27 cellular contexts compared by ENCODE assay signal in the genomic region with DNA sequence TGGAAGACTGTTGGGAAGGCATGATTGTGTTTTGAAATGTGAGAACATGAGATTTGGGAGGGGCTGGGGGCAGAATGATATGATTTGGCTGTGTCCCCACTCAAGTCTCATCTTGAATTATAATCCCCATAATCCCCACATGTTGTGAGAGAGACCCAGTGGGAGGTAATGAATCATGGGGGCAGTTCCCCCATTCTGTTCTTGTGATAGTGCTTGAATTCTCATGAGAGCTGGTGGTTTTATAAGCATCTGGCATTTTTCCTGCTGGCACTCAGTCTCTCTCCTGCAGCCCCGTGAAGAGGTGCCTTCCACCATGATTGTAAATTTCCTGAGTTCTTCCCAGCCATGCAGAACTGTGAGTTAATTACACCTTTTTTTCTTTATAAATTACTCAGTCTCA.
"Had no signal": no experiment of that assay in that cellular context is flagged by ENCODE, and none has a peak within 500 bp of the region (broad histone marks: within the 10 kb centered on the region; RNA-seq: fewer than 3 reads in every experiment).

No MANE protein-coding gene starts in this region.

- H3K36me3 ChIP-seq: colonic mucosa, esophagus muscularis mucosa, gastrocnemius medialis, lower lobe of right lung, neutrophil, pancreas, right lobe of liver, spleen, tibial nerve, upper lobe of left lung had no signal

- H3K9me3 ChIP-seq: colonic mucosa, esophagus muscularis mucosa, gastrocnemius medialis, lower lobe of right lung, neutrophil, pancreas, right lobe of liver, testis, upper lobe of left lung had no signal

- H3K27me3 Mint-ChIP-seq: dendritic cell treated with granulocyte-macrophage colony-stimulating factor and Interleukin-4, amounts not matched to agents 40 ng/mL and 50 ng/mL, for 4 days; natural killer cell treated with Interleukin-12 subunit alpha and Interleukin-12 subunit beta and Interleukin-15 and Interleukin-18, amount 100 ng/mL, for 72 hours; stimulated activated memory B cell treated with anti-CD40 and anti-IgM and Interleukin-4, amounts not matched to agents 10 μg/mL and 1 μg/mL and 100 μg/mL, for 72 hours had no signal

- H3K27ac ChIP-seq: colonic mucosa, esophagus muscularis mucosa, gastrocnemius medialis, lower lobe of right lung, neutrophil, pancreas, right lobe of liver, skin epidermis, spleen, testis, tibial nerve, upper lobe of left lung had no signal

- DNase-seq: colonic mucosa; effector CD8-positive, alpha-beta T cell; endodermal cell; foreskin fibroblast; gastrocnemius medialis; head of caudate nucleus; left ventricle myocardium superior; lower lobe of right lung; pancreas; right lobe of liver; stimulated activated CD4-positive, alpha-beta T cell treated with anti-CD3 and anti-CD28 coated beads, Interleukin-4, amount 100 ng/mL, for 4 hours; stimulated activated naive CD8-positive, alpha-beta T cell treated with anti-CD3 and anti-CD28 coated beads, Interleukin-15, Interleukin-2, amounts not matched to agents 100 U/mL and 50 U/mL, for 24 hours; substantia nigra; testis; upper lobe of left lung had no signal

- ATAC-seq: gastrocnemius medialis; left ventricle myocardium superior; lower lobe of right lung; natural killer cell treated with Interleukin-12 subunit alpha and Interleukin-12 subunit beta and Interleukin-15 and Interleukin-18, amount 100 ng/mL, for 72 hours; pancreas; right lobe of liver; stimulated activated memory B cell treated with anti-CD40 and anti-IgM and Interleukin-4, amounts not matched to agents 10 μg/mL and 1 μg/mL and 100 μg/mL, for 72 hours; stimulated activated naive CD8-positive, alpha-beta T cell treated with anti-CD3 and anti-CD28 coated beads, Interleukin-15, Interleukin-2, amounts not matched to agents 100 U/mL and 50 U/mL, for 24 hours had no signal

- FAIRE-seq: endothelial cell of umbilical vein, keratinocyte, pancreas, urothelium cell line had no signal

- H3K27ac Mint-ChIP-seq: dendritic cell treated with granulocyte-macrophage colony-stimulating factor and Interleukin-4, amounts not matched to agents 40 ng/mL and 50 ng/mL, for 4 days; endodermal cell; natural killer cell treated with Interleukin-12 subunit alpha and Interleukin-12 subunit beta and Interleukin-15 and Interleukin-18, amount 100 ng/mL, for 72 hours; stimulated activated memory B cell treated with anti-CD40 and anti-IgM and Interleukin-4, amounts not matched to agents 10 μg/mL and 1 μg/mL and 100 μg/mL, for 72 hours had no signal

- H3K4me1 Mint-ChIP-seq: endodermal cell; neural crest cell; stimulated activated memory B cell treated with anti-CD40 and anti-IgM and Interleukin-4, amounts not matched to agents 10 μg/mL and 1 μg/mL and 100 μg/mL, for 72 hours had no signal

- H3K4me3 Mint-ChIP-seq: dendritic cell treated with granulocyte-macrophage colony-stimulating factor and Interleukin-4, amounts not matched to agents 40 ng/mL and 50 ng/mL, for 4 days; endodermal cell; natural killer cell treated with Interleukin-12 subunit alpha and Interleukin-12 subunit beta and Interleukin-15 and Interleukin-18, amount 100 ng/mL, for 72 hours; neural crest cell; stimulated activated memory B cell treated with anti-CD40 and anti-IgM and Interleukin-4, amounts not matched to agents 10 μg/mL and 1 μg/mL and 100 μg/mL, for 72 hours had no signal

- H3K27me3 ChIP-seq: colonic mucosa, esophagus muscularis mucosa, gastrocnemius medialis, neutrophil, pancreas, right lobe of liver, spleen, testis, tibial nerve, upper lobe of left lung had no signal

- H3K4me1 ChIP-seq: colonic mucosa, esophagus muscularis mucosa, gastrocnemius medialis, lower lobe of right lung, pancreas, right lobe of liver, spleen, testis, tibial nerve, upper lobe of left lung had no signal

- H3K36me3 Mint-ChIP-seq: natural killer cell treated with Interleukin-12 subunit alpha and Interleukin-12 subunit beta and Interleukin-15 and Interleukin-18, amount 100 ng/mL, for 72 hours; stimulated activated memory B cell treated with anti-CD40 and anti-IgM and Interleukin-4, amounts not matched to agents 10 μg/mL and 1 μg/mL and 100 μg/mL, for 72 hours had no signal

- H3K4me3 ChIP-seq: colonic mucosa, esophagus muscularis mucosa, gastrocnemius medialis, lower lobe of right lung, pancreas, right lobe of liver, skin epidermis, spleen, testis, tibial nerve, upper lobe of left lung had no signal
